ENCODE assay signal across 27 cellular contexts in genomic region chr4:101458473-101458872, GRCh38.
"Had no signal": no experiment of that assay in that cellular context is flagged by ENCODE, and none has a peak within 500 bp of the region (broad histone marks: within the 10 kb centered on the region; RNA-seq: fewer than 3 reads in every experiment).

No MANE protein-coding gene starts in this region.

- H3K36me3 ChIP-seq: stomach, suprapubic skin, thoracic aorta, thyroid gland, tibial nerve, transverse colon, upper lobe of left lung, upper lobe of right lung, uterus, vagina had no signal

- H3K9me3 Mint-ChIP-seq: stimulated activated effector memory CD8-positive, alpha-beta T cell treated with anti-CD3 and anti-CD28 coated beads, Interleukin-12 subunit alpha, Interleukin-12 subunit beta, amount 100 ng/mL, for 72 hours had no signal

- H3K4me1 ChIP-seq: stomach, suprapubic skin, testis, thyroid gland, tibial nerve, transverse colon, upper lobe of left lung, upper lobe of right lung, uterus, vagina had no signal

- H3K4me3 Mint-ChIP-seq: stimulated activated effector memory CD8-positive, alpha-beta T cell treated with anti-CD3 and anti-CD28 coated beads, Interleukin-12 subunit alpha, Interleukin-12 subunit beta, amount 100 ng/mL, for 72 hours; stimulated activated memory B cell treated with anti-CD40 and anti-IgM and Interleukin-4, amounts not matched to agents 10 μg/mL and 1 μg/mL and 100 μg/mL, for 72 hours; stimulated activated naive B cell treated with anti-CD40 and anti-IgM and Interleukin-4, amounts not matched to agents 10 μg/mL and 1 μg/mL and 100 μg/mL, for 72 hours; stimulated activated naive CD8-positive, alpha-beta T cell treated with anti-CD3 and anti-CD28 coated beads, Interleukin-15, amount 100 ng/mL, for 72 hours; stimulated activated naive CD8-positive, alpha-beta T cell treated with anti-CD3 and anti-CD28 coated beads, Interleukin-15, Interleukin-2, amounts not matched to agents 100 ng/mL and 50 ng/mL, for 24 hours; type B pancreatic cell had no signal

- H3K9me3 ChIP-seq: suprapubic skin, testis, thoracic aorta, thyroid gland, upper lobe of left lung, upper lobe of right lung, uterus, vagina had no signal

- H3K27me3 ChIP-seq: stomach, suprapubic skin, testis, thyroid gland, tibial nerve, transverse colon, upper lobe of left lung, upper lobe of right lung, uterus, vagina had no signal

- H3K4me1 Mint-ChIP-seq: stimulated activated effector memory CD8-positive, alpha-beta T cell treated with anti-CD3 and anti-CD28 coated beads, Interleukin-12 subunit alpha, Interleukin-12 subunit beta, amount 100 ng/mL, for 72 hours; stimulated activated memory B cell treated with anti-CD40 and anti-IgM and Interleukin-4, amounts not matched to agents 10 μg/mL and 1 μg/mL and 100 μg/mL, for 72 hours; stimulated activated naive CD8-positive, alpha-beta T cell treated with anti-CD3 and anti-CD28 coated beads, Interleukin-15, amount 100 ng/mL, for 72 hours had no signal

- H3K27ac Mint-ChIP-seq: stimulated activated effector memory CD8-positive, alpha-beta T cell treated with anti-CD3 and anti-CD28 coated beads, Interleukin-12 subunit alpha, Interleukin-12 subunit beta, amount 100 ng/mL, for 72 hours; stimulated activated memory B cell treated with anti-CD40 and anti-IgM and Interleukin-4, amounts not matched to agents 10 μg/mL and 1 μg/mL and 100 μg/mL, for 72 hours; stimulated activated naive B cell treated with anti-CD40 and anti-IgM and Interleukin-4, amounts not matched to agents 10 μg/mL and 1 μg/mL and 100 μg/mL, for 72 hours; stimulated activated naive CD8-positive, alpha-beta T cell treated with anti-CD3 and anti-CD28 coated beads, Interleukin-15, amount 100 ng/mL, for 72 hours; stimulated activated naive CD8-positive, alpha-beta T cell treated with anti-CD3 and anti-CD28 coated beads, Interleukin-15, Interleukin-2, amounts not matched to agents 100 ng/mL and 50 ng/mL, for 24 hours; type B pancreatic cell had no signal

- H3K27me3 Mint-ChIP-seq: stimulated activated memory B cell treated with anti-CD40 and anti-IgM and Interleukin-4, amounts not matched to agents 10 μg/mL and 1 μg/mL and 100 μg/mL, for 72 hours; type B pancreatic cell had no signal

- H3K4me3 ChIP-seq: stomach, suprapubic skin, testis, thoracic aorta, thyroid gland, tibial nerve, transverse colon, upper lobe of left lung, upper lobe of right lung, uterus, vagina had no signal

- H3K27ac ChIP-seq: stomach, suprapubic skin, testis, thoracic aorta, thyroid gland, tibial nerve, transverse colon, upper lobe of left lung, upper lobe of right lung, uterus, vagina had no signal

- ATAC-seq: stimulated activated effector memory CD8-positive, alpha-beta T cell treated with anti-CD3 and anti-CD28 coated beads, Interleukin-12 subunit alpha, Interleukin-12 subunit beta, amount 100 ng/mL, for 72 hours; stimulated activated memory B cell treated with anti-CD40 and anti-IgM and Interleukin-4, amounts not matched to agents 10 μg/mL and 1 μg/mL and 100 μg/mL, for 72 hours; stimulated activated naive B cell treated with anti-CD40 and anti-IgM and Interleukin-4, amounts not matched to agents 10 μg/mL and 1 μg/mL and 100 μg/mL, for 72 hours; stimulated activated naive CD8-positive, alpha-beta T cell treated with anti-CD3 and anti-CD28 coated beads, Interleukin-15, amount 100 ng/mL, for 72 hours; stimulated activated naive CD8-positive, alpha-beta T cell treated with anti-CD3 and anti-CD28 coated beads, Interleukin-15, Interleukin-2, amounts not matched to agents 100 U/mL and 50 U/mL, for 24 hours had no signal

- DNase-seq: stimulated activated CD4-positive, alpha-beta T cell treated with anti-CD3 and anti-CD28 coated beads, Interleukin-2, amount 100 ng/mL, for 48 hours; stimulated activated CD4-positive, alpha-beta T cell treated with anti-CD3 and anti-CD28 coated beads, Interleukin-4, amount 100 ng/mL, for 1 hour; stimulated activated CD4-positive, alpha-beta T cell treated with anti-CD3 and anti-CD28 coated beads, Interleukin-4, amount 100 ng/mL, for 24 hours; stimulated activated CD4-positive, alpha-beta T cell treated with anti-CD3 and anti-CD28 coated beads, Interleukin-4, amount 100 ng/mL, for 4 hours; stimulated activated CD8-positive, alpha-beta memory T cell treated with anti-CD3 and anti-CD28 coated beads, Interleukin-4, amount 100 ng/mL, for 48 hours; stimulated activated naive B cell treated with anti-CD40 and anti-IgM and Interleukin-4, amounts not matched to agents 10 μg/mL and 1 μg/mL and 100 μg/mL, for 72 hours; stimulated activated naive CD4-positive, alpha-beta T cell; stimulated activated naive CD4-positive, alpha-beta T cell treated with Interleukin-2 at 50 U/mL for 16 hours; stimulated activated naive CD8-positive, alpha-beta T cell treated with anti-CD3 and anti-CD28 coated beads, Interleukin-15, amount 100 ng/mL, for 72 hours; stimulated activated naive CD8-positive, alpha-beta T cell treated with anti-CD3 and anti-CD28 coated beads, Interleukin-15, Interleukin-2, amounts not matched to agents 100 U/mL and 50 U/mL, for 24 hours; stomach; substantia nigra; testis; thyroid gland; transverse colon; trophoblast cell; upper lobe of left lung; upper lobe of right lung; uterus had no signal

- H3K36me3 Mint-ChIP-seq: stimulated activated effector memory CD8-positive, alpha-beta T cell treated with anti-CD3 and anti-CD28 coated beads, Interleukin-12 subunit alpha, Interleukin-12 subunit beta, amount 100 ng/mL, for 72 hours; stimulated activated memory B cell treated with anti-CD40 and anti-IgM and Interleukin-4, amounts not matched to agents 10 μg/mL and 1 μg/mL and 100 μg/mL, for 72 hours; type B pancreatic cell had no signal
